Comparison of ENCODE assay signal across 24 cellular contexts in genomic region chr18:69763002-69763401, GRCh38.
"Had no signal": no experiment of that assay in that cellular context is flagged by ENCODE, and none has a peak within 500 bp of the region (broad histone marks: within the 10 kb centered on the region; RNA-seq: fewer than 3 reads in every experiment).

No MANE protein-coding gene starts in this region.

- ATAC-seq: HepG2, Right ventricle myocardium inferior, T-cell had no signal

- H3K27ac ChIP-seq: PC-9, Peyer's patch, SJSA1, SK-N-MC had no signal

- H3K4me1 ChIP-seq: Peyer's patch, SJSA1 had no signal

- H3K9me3 ChIP-seq: MG63, Peyer's patch, SJSA1 had no signal

- H2AFZ ChIP-seq: PC-9 had no signal

- H3K4me2 ChIP-seq: PC-9 had no signal

- H3K27me3 ChIP-seq: MG63, Peyer's patch had no signal

- H3K36me3 ChIP-seq: MG63, Peyer's patch, SJSA1 had no signal

- H3K4me3 ChIP-seq: MG63, PC-9, Peyer's patch, SJSA1, SK-N-MC had no signal

- DNase-seq: IMR-90, Karpas-422, KG1, MG63, NCI-H1092, NCI-H146, NCI-H1694 treated with DMSO at 0.1 percent for 48 hours, NCI-H1930, NCI-H2171 treated with DMSO at 0.1 percent for 48 hours, NCI-H345, NCI-H446 treated with DMSO at 0.1 percent for 48 hours, NCI-H510A treated with DMSO at 0.1 percent for 48 hours, NCI-H526 treated with DMSO at 0.1 percent for 48 hours, NCI-H748 treated with DMSO at 0.1 percent for 48 hours, OCI-M1, PC-9, Peyer's patch, SIG-M5, SW 1271, T-cell had no signal
